Comparison of ENCODE assay signal across 23 cellular contexts in genomic region chr17:32813021-32813420, GRCh38.
A peak's percentile ranks its signal among the peaks of the same experiment; 100 is the strongest.
DNase-seq lines count a peak whose midpoint lies in the region; ATAC-seq and TF ChIP-seq lines count a peak whose summit lies in the region.
"Had no signal": no experiment of that assay in that cellular context is flagged by ENCODE, and none has a peak within 500 bp of the region (broad histone marks: within the 10 kb centered on the region; RNA-seq: fewer than 3 reads in every experiment).

No MANE protein-coding gene starts in this region.

- no peaks in the 10 kb centered on the region for H3K9me3 Mint-ChIP-seq in activated CD4-positive, alpha-beta T cell treated with anti-CD3 and anti-CD28 coated beads, Interleukin-2, amount 10 ng/mL, durations not matched to agents 7 days and 5 days
- H3K9me3 Mint-ChIP-seq: activated B cell treated with CpG ODN at 0.5 μM for 24 hours; activated CD8-positive, alpha-beta T cell treated with anti-CD3 and anti-CD28 coated beads for 36 hours; activated naive CD4-positive, alpha-beta T cell treated with anti-CD3 and anti-CD28 coated beads, Interleukin-2, amount 50 U/mL, for 24 hours; activated T-cell treated with anti-CD3 and anti-CD28 coated beads, Interleukin-2, amount 50 U/mL, for 4 hours; neural progenitor cell had no signal

- ATAC-seq in GM21367 (IDR thresholded peaks at IDR 0.05; ENCODE audit: unreplicated experiment) = no peak
- ATAC-seq in HG02970 (IDR thresholded peaks at IDR 0.05; ENCODE audit: low FRiP score, unreplicated experiment) = no peak
- ATAC-seq: activated CD8-positive, alpha-beta T cell treated with anti-CD3 and anti-CD28 coated beads for 36 hours; activated T-cell treated with anti-CD3 and anti-CD28 coated beads, Interleukin-2, amount 50 U/mL, for 4 hours; T-helper 17 cell had no signal

- H3K36me3 Mint-ChIP-seq in activated CD4-positive, alpha-beta T cell treated with anti-CD3 and anti-CD28 coated beads, Interleukin-2, amount 10 ng/mL, durations not matched to agents 7 days and 5 days (ENCODE audit: low read depth) = no peaks in the 10 kb centered on the region
- H3K36me3 Mint-ChIP-seq: activated naive CD4-positive, alpha-beta T cell treated with anti-CD3 and anti-CD28 coated beads, Interleukin-2, amount 50 U/mL, for 24 hours; neural progenitor cell had no signal

- DNase-seq in AG10803 (ENCODE audit: low read depth) (peak; percentile 80), NCI-H2227 treated with DMSO at 0.1 percent for 48 hours (lab: John Stamatoyannopoulos, UW) (peak; percentile 64), epithelial cell of esophagus (ENCODE audit: low read depth) (peak; percentile 80), non-pigmented ciliary epithelial cell (ENCODE audit: low read depth) (peak; percentile 4), amygdala (lab: John Stamatoyannopoulos, UW) (no peak)
- DNase-seq in activated CD4-positive, alpha-beta T cell treated with anti-CD3 and anti-CD28 coated beads, Interleukin-2, amount 10 ng/mL, durations not matched to agents 7 days and 5 days = no peak
- DNase-seq: activated B cell treated with CpG ODN at 0.5 μM for 24 hours; activated CD8-positive, alpha-beta T cell treated with anti-CD3 and anti-CD28 coated beads for 36 hours; activated T-cell treated with anti-CD3 and anti-CD28 coated beads, Interleukin-2, amount 50 U/mL, for 4 hours; cortex of kidney; left ventricle myocardium inferior; MM.1S; NCI-H1694; NCI-H345; PC-9; spleen; T-helper 17 cell had no signal

- peak; percentile 41 for TF ChIP-seq CTCF in AG10803 (conservative IDR thresholded peaks at IDR 0.05; ENCODE audit: low read length)
- TF ChIP-seq CTCF in epithelial cell of esophagus (IDR thresholded peaks at IDR 0.05; ENCODE audit: insufficient read depth, low read depth, low read length, missing control alignments) = no peak

- CTCF ChIA-PET in activated CD4-positive, alpha-beta T cell treated with anti-CD3 and anti-CD28 coated beads, Interleukin-2, amount 10 ng/mL, durations not matched to agents 7 days and 5 days (lab: Charles Lee) = interaction anchor here (0.7 kb wide), 1 partner anchor 281 kb away, joined by 3 read pairs; no protein-coding TSS in a partner anchor

- no peaks in the 10 kb centered on the region for H3K27me3 Mint-ChIP-seq in activated CD4-positive, alpha-beta T cell treated with anti-CD3 and anti-CD28 coated beads, Interleukin-2, amount 10 ng/mL, durations not matched to agents 7 days and 5 days
- H3K27me3 Mint-ChIP-seq: activated B cell treated with CpG ODN at 0.5 μM for 24 hours; activated CD8-positive, alpha-beta T cell treated with anti-CD3 and anti-CD28 coated beads for 36 hours; activated naive CD4-positive, alpha-beta T cell treated with anti-CD3 and anti-CD28 coated beads, Interleukin-2, amount 50 U/mL, for 24 hours; T-helper 17 cell had no signal

- H3K4me3 Mint-ChIP-seq in activated CD4-positive, alpha-beta T cell treated with anti-CD3 and anti-CD28 coated beads, Interleukin-2, amount 10 ng/mL, durations not matched to agents 7 days and 5 days = no peak overlapping the region
- H3K4me3 Mint-ChIP-seq: activated B cell treated with CpG ODN at 0.5 μM for 24 hours; activated CD8-positive, alpha-beta T cell treated with anti-CD3 and anti-CD28 coated beads for 36 hours; activated naive CD4-positive, alpha-beta T cell treated with anti-CD3 and anti-CD28 coated beads, Interleukin-2, amount 50 U/mL, for 24 hours; activated T-cell treated with anti-CD3 and anti-CD28 coated beads, Interleukin-2, amount 50 U/mL, for 4 hours; neural progenitor cell; T-helper 17 cell had no signal

- POLR2A ChIA-PET in activated CD4-positive, alpha-beta T cell treated with anti-CD3 and anti-CD28 coated beads, Interleukin-2, amount 10 ng/mL, durations not matched to agents 7 days and 5 days (lab: Charles Lee) = no interaction called here

- H3K4me1 Mint-ChIP-seq in activated CD4-positive, alpha-beta T cell treated with anti-CD3 and anti-CD28 coated beads, Interleukin-2, amount 10 ng/mL, durations not matched to agents 7 days and 5 days = peaks cover 5% of the 10 kb centered on the region
- H3K4me1 Mint-ChIP-seq: activated naive CD4-positive, alpha-beta T cell treated with anti-CD3 and anti-CD28 coated beads, Interleukin-2, amount 50 U/mL, for 24 hours; neural progenitor cell had no signal

- H3K4me3 ChIP-seq in AG10803 (ENCODE audit: low read length) = no peak overlapping the region
- no peak overlapping the region for H3K4me3 ChIP-seq in epithelial cell of esophagus (ENCODE audit: low read length)
- H3K4me3 ChIP-seq: left ventricle myocardium inferior, neural progenitor cell, PC-9, SJSA1, spleen, vagina had no signal

- H3K27ac Mint-ChIP-seq in activated CD4-positive, alpha-beta T cell treated with anti-CD3 and anti-CD28 coated beads, Interleukin-2, amount 10 ng/mL, durations not matched to agents 7 days and 5 days = no peak overlapping the region
- H3K27ac Mint-ChIP-seq: activated B cell treated with CpG ODN at 0.5 μM for 24 hours; activated CD8-positive, alpha-beta T cell treated with anti-CD3 and anti-CD28 coated beads for 36 hours; activated naive CD4-positive, alpha-beta T cell treated with anti-CD3 and anti-CD28 coated beads, Interleukin-2, amount 50 U/mL, for 24 hours; neural progenitor cell; T-helper 17 cell had no signal

Comparison
In these comparisons a context has a peak if more than half of its experiments do, and no peak if none do; other contexts are left out.
1. DNase-seq: peak in AG10803 (single experiment), NCI-H2227 treated with DMSO at 0.1 percent for 48 hours (single experiment), epithelial cell of esophagus (single experiment) and non-pigmented ciliary epithelial cell (single experiment); none in amygdala (0 of 56) and activated CD4-positive, alpha-beta T cell treated with anti-CD3 and anti-CD28 coated beads, Interleukin-2, amount 10 ng/mL, durations not matched to agents 7 days and 5 days (single experiment).